Comparison of ENCODE assay signal across 13 cellular contexts in genomic region chr13:113616991-113617749, GRCh38. TPM values are rescaled to one million over a fixed set of nuclear protein-coding genes. Genes with fewer than 3 reads are reported as not detected.
DNase-seq lines count a peak whose midpoint lies in the region; ATAC-seq, FAIRE-seq and TF ChIP-seq lines count a peak whose summit lies in the region.
"Had no signal": no experiment of that assay in that cellular context is flagged by ENCODE, and none has a peak within 500 bp of the region (broad histone marks: within the 10 kb centered on the region; RNA-seq: fewer than 3 reads in every experiment).

No MANE protein-coding gene starts in this region.

- H3K9me3 Mint-ChIP-seq in neural crest cell = no peaks in the 10 kb centered on the region
- H3K9me3 Mint-ChIP-seq in naive thymus-derived CD8-positive, alpha-beta T cell = no peaks in the 10 kb centered on the region
- no peaks in the 10 kb centered on the region for H3K9me3 Mint-ChIP-seq in immature natural killer cell

- peak; percentile 98 for DNase-seq in DMS79 (lab: John Stamatoyannopoulos, UW)
- peak; percentile 42 for DNase-seq in NCI-H2029 treated with DMSO at 0.1 percent for 48 hours (lab: John Stamatoyannopoulos, UW)
- no peak for DNase-seq in neural crest cell (ENCODE audit: low read depth, low spot score)
- DNase-seq in naive thymus-derived CD8-positive, alpha-beta T cell = no peak
- no peak for DNase-seq in immature natural killer cell
- no peak for DNase-seq in GM19240 (ENCODE audit: insufficient read length, low spot score)
- no peak for DNase-seq in GM12892 (ENCODE audit: insufficient read length)
- DNase-seq: Calu3, transverse colon had no signal

- H3K27me3 Mint-ChIP-seq in neural crest cell (ENCODE audit: low read depth) = no peaks in the 10 kb centered on the region
- no peaks in the 10 kb centered on the region for H3K27me3 Mint-ChIP-seq in naive thymus-derived CD8-positive, alpha-beta T cell
- H3K27me3 Mint-ChIP-seq in immature natural killer cell (ENCODE audit: low read depth in 3 of 3) = peaks cover 0 to 3% (median 0%) of the 10 kb centered on the region in 3 donors

- TF ChIP-seq CTCF in neural crest cell (conservative IDR thresholded peaks at IDR 0.05) = no peak

- no peak for ATAC-seq in naive thymus-derived CD8-positive, alpha-beta T cell

- H3K36me3 ChIP-seq in endocrine pancreas (ENCODE audit: control insufficient read depth, insufficient read depth, low read length) = no peaks in the 10 kb centered on the region
- H3K36me3 ChIP-seq: transverse colon had no signal

- no peaks in the 10 kb centered on the region for H3K9me3 ChIP-seq in endocrine pancreas (ENCODE audit: control insufficient read depth, low read length)
- H3K9me3 ChIP-seq: SJCRH30, transverse colon had no signal

- peaks cover 10% of the 10 kb centered on the region for H3K36me3 Mint-ChIP-seq in neural crest cell (ENCODE audit: low read depth)
- H3K36me3 Mint-ChIP-seq in naive thymus-derived CD8-positive, alpha-beta T cell = peaks cover 0 to 13% (median 0%) of the 10 kb centered on the region in 3 donors
- no peaks in the 10 kb centered on the region for H3K36me3 Mint-ChIP-seq in immature natural killer cell

- POLR2A ChIA-PET in naive thymus-derived CD8-positive, alpha-beta T cell (lab: Charles Lee) = no interaction called here

- H3K9ac ChIP-seq in endocrine pancreas (ENCODE audit: control insufficient read depth, insufficient read depth, low read length) = peak overlapping the region; percentile 47

- H3K4me3 ChIP-seq in endocrine pancreas (ENCODE audit: control insufficient read depth, insufficient read depth, low read length) = no peak overlapping the region
- H3K4me3 ChIP-seq: dorsolateral prefrontal cortex, SJCRH30, transverse colon had no signal

- TF ChIP-seq POLR2A in GM12892 (IDR thresholded peaks at IDR 0.05; ENCODE audit: low read depth, low read length) = no peak

- peak overlapping the region; percentile 3 for H3K27ac Mint-ChIP-seq in neural crest cell (ENCODE audit: unreplicated experiment)
- no peak overlapping the region for H3K27ac Mint-ChIP-seq in naive thymus-derived CD8-positive, alpha-beta T cell
- H3K27ac Mint-ChIP-seq in immature natural killer cell = peak overlapping the region in 1 of 6 donors; percentile 44

- H3K4me1 Mint-ChIP-seq in neural crest cell (peaks cover 13% of the 10 kb centered on the region), immature natural killer cell (peaks cover 0 to 2% of the 10 kb centered on the region in 2 donors)
- peaks cover 0 to 9% (median under 1%) of the 10 kb centered on the region in 4 donors for H3K4me1 Mint-ChIP-seq in naive thymus-derived CD8-positive, alpha-beta T cell

- FAIRE-seq in GM12892 (lab: Jason Lieb, UNC) = no peak

- H3K4me3 Mint-ChIP-seq in neural crest cell (no peak overlapping the region), immature natural killer cell (no peak overlapping the region)
- no peak overlapping the region for H3K4me3 Mint-ChIP-seq in naive thymus-derived CD8-positive, alpha-beta T cell

- peaks cover 5% of the 10 kb centered on the region for H3K4me1 ChIP-seq in endocrine pancreas (ENCODE audit: control insufficient read depth, insufficient read depth, low read length)
- H3K4me1 ChIP-seq: SJCRH30, transverse colon had no signal

- H3K27me3 ChIP-seq in endocrine pancreas (ENCODE audit: control insufficient read depth, insufficient read depth, low read length) = no peaks in the 10 kb centered on the region
- H3K27me3 ChIP-seq: dorsolateral prefrontal cortex, SJCRH30, transverse colon had no signal

RNA-seq across cellular contexts. Expression of gene TFDP1, which starts 32.6 kb away (rescaled TPM):
- 105 and 108 TPM in 2 replicates for total RNA-seq in neural crest cell
- 10 to 100 TPM; 17.1 to 18.1 TPM for total RNA-seq in naive thymus-derived CD8-positive, alpha-beta T cell
- 10 to 100 TPM; 50.1 to 61.9 (median 50.3) TPM for polyA plus RNA-seq in naive thymus-derived CD8-positive, alpha-beta T cell
- 10 to 100 TPM; 25.2 to 39.3 (median 33.7) TPM for polyA plus RNA-seq in immature natural killer cell
- 142 TPM for polyA plus RNA-seq in GM12892 (2012; ENCODE audit: missing spikeins)

RNA-seq across cellular contexts. Expression of gene ATP4B, which starts 40.8 kb away (rescaled TPM):
- total RNA-seq in neural crest cell = not detected in 2 replicates
- total RNA-seq in naive thymus-derived CD8-positive, alpha-beta T cell = not detected
- polyA plus RNA-seq in naive thymus-derived CD8-positive, alpha-beta T cell = not detected
- not detected for polyA plus RNA-seq in immature natural killer cell
- polyA plus RNA-seq in GM12892 (2012; ENCODE audit: missing spikeins) = 0.17 TPM
- total RNA-seq: Calu3, dorsolateral prefrontal cortex, liver, SJCRH30, transverse colon had no signal
- polyA plus RNA-seq: liver had no signal

RNA-seq across cellular contexts. Expression of gene GRK1, which starts 49.8 kb away (rescaled TPM):
- total RNA-seq in neural crest cell = 0.77 and 1.5 TPM in 2 replicates
- total RNA-seq in naive thymus-derived CD8-positive, alpha-beta T cell = not detected
- not detected for polyA plus RNA-seq in naive thymus-derived CD8-positive, alpha-beta T cell
- not detected for polyA plus RNA-seq in immature natural killer cell
- not detected for polyA plus RNA-seq in GM12892 (2012; ENCODE audit: missing spikeins)
- total RNA-seq: Calu3, SJCRH30, transverse colon had no signal
- polyA plus RNA-seq: liver had no signal

Comparison
In these comparisons a context has a peak if more than half of its experiments do, and no peak if none do; other contexts are left out.
1. DNase-seq: peak in DMS79 (single experiment) and NCI-H2029 treated with DMSO at 0.1 percent for 48 hours (single experiment); none in neural crest cell (single experiment), naive thymus-derived CD8-positive, alpha-beta T cell (0 of 10), immature natural killer cell (0 of 3), GM19240 (single experiment) and GM12892 (single experiment).